In genomic region chr14:80202888-80203562, GRCh38 we compare ENCODE assay signal across 9 cellular contexts. TPM values are rescaled to one million over a fixed set of nuclear protein-coding genes. Genes with fewer than 3 reads are reported as not detected.
DNase-seq lines count a peak whose midpoint lies in the region; ATAC-seq and TF ChIP-seq lines count a peak whose summit lies in the region.
"Had no signal": no experiment of that assay in that cellular context is flagged by ENCODE, and none has a peak within 500 bp of the region (broad histone marks: within the 10 kb centered on the region; RNA-seq: fewer than 3 reads in every experiment).

No MANE protein-coding gene starts in this region.

- intact Hi-C loops in CD4-positive, alpha-beta memory T cell (cut with micrococcal nuclease), result no loop called here

- peak; percentile 80 for ATAC-seq in HG03159 (IDR thresholded peaks at IDR 0.05; ENCODE audit: unreplicated experiment)
- ATAC-seq in GM19023 (IDR thresholded peaks at IDR 0.05; ENCODE audit: unreplicated experiment), result no peak

- H2AFZ ChIP-seq in osteoblast (ENCODE audit: low read length), result no peak overlapping the region

- DNase-seq in NCI-H748 (lab: John Stamatoyannopoulos, UW; ENCODE audit: unreplicated experiment), result peak; percentile 46
- DNase-seq in NCI-H748 treated with DMSO at 0.1 percent for 48 hours (lab: John Stamatoyannopoulos, UW), result no peak
- DNase-seq in activated naive CD8-positive, alpha-beta T cell treated with anti-CD3 and anti-CD28 coated beads for 36 hours, result peak; percentile 2
- no peak for DNase-seq in osteoblast (ENCODE audit: insufficient read length, low spot score, missing footprints)
- no peak for DNase-seq in hepatic stellate cell (ENCODE audit: low spot score)
- DNase-seq in CD4-positive, alpha-beta memory T cell, result no peak

- CTCF ChIA-PET in CD4-positive, alpha-beta memory T cell (lab: Charles Lee; ENCODE audit: partially characterized antibody), result no interaction called here

- no peak overlapping the region for H3K4me2 ChIP-seq in osteoblast (ENCODE audit: insufficient read depth, low read length)

- H3K79me2 ChIP-seq in osteoblast (ENCODE audit: insufficient read depth, low read length), result no peaks in the 10 kb centered on the region

- H3K36me3 ChIP-seq in osteoblast (ENCODE audit: insufficient read depth, low read length), result no peaks in the 10 kb centered on the region
- no peaks in the 10 kb centered on the region for H3K36me3 ChIP-seq in CD4-positive, alpha-beta memory T cell (ENCODE audit: insufficient read depth, low read length)

- H3K4me3 ChIP-seq in osteoblast (ENCODE audit: insufficient read depth, low read length), result no peak overlapping the region
- no peak overlapping the region for H3K4me3 ChIP-seq in CD4-positive, alpha-beta memory T cell (ENCODE audit: low read length in 2 of 2)

- no peaks in the 10 kb centered on the region for H3K9me3 ChIP-seq in osteoblast (ENCODE audit: low read depth, low read length)
- peaks cover 0 to 3% of the 10 kb centered on the region in 2 donors for H3K9me3 ChIP-seq in CD4-positive, alpha-beta memory T cell (ENCODE audit: control insufficient read depth in 1 of 2, low read length in 2 of 2)

- no peaks in the 10 kb centered on the region for H3K27me3 Mint-ChIP-seq in activated naive CD8-positive, alpha-beta T cell treated with anti-CD3 and anti-CD28 coated beads for 36 hours
- no peaks in the 10 kb centered on the region for H3K27me3 Mint-ChIP-seq in CD4-positive, alpha-beta memory T cell
- H3K27me3 Mint-ChIP-seq: CD4-positive, CD25-positive, alpha-beta regulatory T cell had no signal

- no peaks in the 10 kb centered on the region for H3K4me1 ChIP-seq in osteoblast (ENCODE audit: insufficient read depth, low read length)
- H3K4me1 ChIP-seq in CD4-positive, alpha-beta memory T cell (ENCODE audit: insufficient read depth, low read length), result no peaks in the 10 kb centered on the region

- H3K4me3 Mint-ChIP-seq in activated naive CD8-positive, alpha-beta T cell treated with anti-CD3 and anti-CD28 coated beads for 36 hours, result no peak overlapping the region
- H3K4me3 Mint-ChIP-seq in CD4-positive, alpha-beta memory T cell, result no peak overlapping the region
- H3K4me3 Mint-ChIP-seq: CD4-positive, CD25-positive, alpha-beta regulatory T cell had no signal

- H3K27me3 ChIP-seq in osteoblast (ENCODE audit: insufficient read depth, low read length), result no peaks in the 10 kb centered on the region
- H3K27me3 ChIP-seq in CD4-positive, alpha-beta memory T cell (ENCODE audit: insufficient read depth, low read length), result no peaks in the 10 kb centered on the region

- no peaks in the 10 kb centered on the region for H3K36me3 Mint-ChIP-seq in activated naive CD8-positive, alpha-beta T cell treated with anti-CD3 and anti-CD28 coated beads for 36 hours
- no peaks in the 10 kb centered on the region for H3K36me3 Mint-ChIP-seq in CD4-positive, alpha-beta memory T cell
- H3K36me3 Mint-ChIP-seq: CD4-positive, CD25-positive, alpha-beta regulatory T cell had no signal

- POLR2A ChIA-PET in CD4-positive, alpha-beta memory T cell (lab: Charles Lee; ENCODE audit: partially characterized antibody), result no interaction called here

- no peaks in the 10 kb centered on the region for H4K20me1 ChIP-seq in osteoblast (ENCODE audit: insufficient read depth, low read length)

- no peaks in the 10 kb centered on the region for H3K4me1 Mint-ChIP-seq in activated naive CD8-positive, alpha-beta T cell treated with anti-CD3 and anti-CD28 coated beads for 36 hours
- no peaks in the 10 kb centered on the region for H3K4me1 Mint-ChIP-seq in CD4-positive, alpha-beta memory T cell
- H3K4me1 Mint-ChIP-seq: CD4-positive, CD25-positive, alpha-beta regulatory T cell had no signal

- peaks cover 2% of the 10 kb centered on the region for H3K9me3 Mint-ChIP-seq in activated naive CD8-positive, alpha-beta T cell treated with anti-CD3 and anti-CD28 coated beads for 36 hours
- H3K9me3 Mint-ChIP-seq in CD4-positive, alpha-beta memory T cell, result peaks cover 0 to 4% (median under 1%) of the 10 kb centered on the region in 8 donors
- H3K9me3 Mint-ChIP-seq: CD4-positive, CD25-positive, alpha-beta regulatory T cell had no signal

- TF ChIP-seq CTCF in osteoblast (IDR thresholded peaks at IDR 0.05; ENCODE audit: extremely low read depth, low read depth, low read length), result peak; percentile 37

- H3K27ac ChIP-seq in osteoblast (ENCODE audit: low read depth, low read length), result no peak overlapping the region
- no peak overlapping the region for H3K27ac ChIP-seq in CD4-positive, alpha-beta memory T cell (ENCODE audit: low read depth, low read length)

- no peak overlapping the region for H3K27ac Mint-ChIP-seq in activated naive CD8-positive, alpha-beta T cell treated with anti-CD3 and anti-CD28 coated beads for 36 hours
- H3K27ac Mint-ChIP-seq in CD4-positive, alpha-beta memory T cell, result no peak overlapping the region
- H3K27ac Mint-ChIP-seq: CD4-positive, CD25-positive, alpha-beta regulatory T cell had no signal

RNA-seq across cellular contexts. Expression of gene DIO2, which starts 8.3 kb away (rescaled TPM):
- total RNA-seq in activated naive CD8-positive, alpha-beta T cell treated with anti-CD3 and anti-CD28 coated beads for 36 hours, result not detected
- total RNA-seq in osteoblast, result 0.29 and 1.1 TPM in 2 replicates
- not detected for total RNA-seq in CD4-positive, alpha-beta memory T cell
- polyA plus RNA-seq in CD4-positive, alpha-beta memory T cell, result not detected
- total RNA-seq: CD4-positive, CD25-positive, alpha-beta regulatory T cell had no signal
- polyA plus RNA-seq: CD4-positive, CD25-positive, alpha-beta regulatory T cell had no signal

Comparison
In these comparisons a context has a peak if more than half of its experiments do, and no peak if none do; other contexts are left out.
1. DNase-seq: peak in NCI-H748 (single experiment) and activated naive CD8-positive, alpha-beta T cell treated with anti-CD3 and anti-CD28 coated beads for 36 hours (single experiment); none in NCI-H748 treated with DMSO at 0.1 percent for 48 hours (single experiment), osteoblast (single experiment), hepatic stellate cell (single experiment) and CD4-positive, alpha-beta memory T cell (0 of 5).